In genomic region chr6:145963216-145964068, GRCh38 we compare ENCODE assay signal across 8 cellular contexts. TPM values are rescaled to one million over a fixed set of nuclear protein-coding genes. Genes with fewer than 3 reads are reported as not detected.
DNase-seq lines count a peak whose midpoint lies in the region; ATAC-seq and TF ChIP-seq lines count a peak whose summit lies in the region.

No MANE protein-coding gene starts in this region.

- peaks cover 25% of the 10 kb centered on the region; the same call in 1 of the 2 replicates for H4K20me1 ChIP-seq in DND-41 (ENCODE audit: insufficient read depth, low read length)

- intact Hi-C loops in MCF 10A (cut with micrococcal nuclease) = no loop called here

- H3K27me3 Mint-ChIP-seq in MCF 10A (ENCODE audit: insufficient read depth, unreplicated experiment) = no peaks in the 10 kb centered on the region

- H3K36me3 ChIP-seq in DND-41 (ENCODE audit: insufficient read depth, low read length) = peaks cover 11% of the 10 kb centered on the region; the same call in 1 of the 2 replicates

- H3K27me3 ChIP-seq in DND-41 (ENCODE audit: insufficient read depth, low read length, poor library complexity) = no peaks in the 10 kb centered on the region

- H2AFZ ChIP-seq in DND-41 (ENCODE audit: low read depth, low read length) = peak overlapping the region; percentile 93

- H3K4me3 ChIP-seq in DND-41 (ENCODE audit: low read depth in 1 of 2, low read length in 2 of 2) = peak overlapping the region; percentile 42 to 74

- no peak for TF ChIP-seq RAD21 in Ishikawa (IDR thresholded peaks at IDR 0.05; ENCODE audit: low read depth)

- TSS peak; percentile 32 for BruUV-seq in MCF 10A (replicated peaks; lab: Mats Ljungman, UMichigan)

- DNase-seq in DND-41 (peak; percentile 52), T-helper 22 cell (ENCODE audit: low read depth) (peak; percentile 9), MCF 10A (ENCODE audit: unreplicated experiment) (peak; percentile 47), islet precursor cell (peak; percentile 89), smooth muscle cell of the brain vasculature (ENCODE audit: low read depth, low spot score) (peak; percentile 18), NCI-H2029 (lab: John Stamatoyannopoulos, UW) (no peak)

- TF ChIP-seq EP300 in Ishikawa (IDR thresholded peaks at IDR 0.05; ENCODE audit: borderline replicate concordance) = no peak

- POLR2A ChIA-PET in MCF 10A (lab: Yijun Ruan, JAX) = interaction anchor here (0.6 to 3.3 kb wide), 14 partner anchors 11 to 802 kb away, joined by 3 to 22 read pairs (median 5); partner anchors contain the start of genes EPM2A, FBXO30 and RAB32

- peak overlapping the region; percentile 98 for H3K27ac Mint-ChIP-seq in MCF 10A (ENCODE audit: low read depth, unreplicated experiment)

- peak overlapping the region; percentile 75 for H3K9ac ChIP-seq in DND-41 (ENCODE audit: low read depth, low read length)

- peak overlapping the region; percentile 90 for H3K27ac ChIP-seq in DND-41 (ENCODE audit: low read length)

- peak overlapping the region; percentile 96 for H3K4me3 Mint-ChIP-seq in MCF 10A (ENCODE audit: unreplicated experiment)

- H3K4me1 ChIP-seq in DND-41 (ENCODE audit: insufficient read depth, low read length) = peaks cover 41% of the 10 kb centered on the region

- no peaks in the 10 kb centered on the region for H3K36me3 Mint-ChIP-seq in MCF 10A (ENCODE audit: insufficient read depth, unreplicated experiment)

- H3K9me3 Mint-ChIP-seq in MCF 10A (ENCODE audit: unreplicated experiment) = no peaks in the 10 kb centered on the region

- peak overlapping the region; percentile 67 for H3K4me2 ChIP-seq in DND-41 (ENCODE audit: insufficient read depth, low read length)

- H3K9me3 ChIP-seq in DND-41 (ENCODE audit: insufficient read depth, low read length, severe bottlenecking) = no peaks in the 10 kb centered on the region

- ATAC-seq in DND-41 (ENCODE audit: insufficient read depth, low read depth) = peak; percentile 38
- ATAC-seq in GM21576 (IDR thresholded peaks at IDR 0.05; ENCODE audit: unreplicated experiment) = peak; percentile 31

- CTCF ChIA-PET in MCF 10A (lab: Yijun Ruan, JAX) = interaction anchor here (0.6 to 1.2 kb wide), 3 partner anchors 10 to 63 kb away, joined by 3 read pairs; no protein-coding TSS in a partner anchor

- peaks cover 20% of the 10 kb centered on the region for H3K4me1 Mint-ChIP-seq in MCF 10A (ENCODE audit: insufficient read depth, unreplicated experiment)

- peaks cover 61% of the 10 kb centered on the region for H3K79me2 ChIP-seq in DND-41 (ENCODE audit: insufficient read depth, low read length)

- no peak for TF ChIP-seq CTCF in DND-41 (IDR thresholded peaks at IDR 0.05; ENCODE audit: borderline replicate concordance, extremely low read depth, low read length, poor library complexity, severe bottlenecking)
- no peak for TF ChIP-seq CTCF in MCF 10A (IDR thresholded peaks at IDR 0.05; ENCODE audit: unreplicated experiment)

TF ChIP-seq in Ishikawa, 13 proteins besides CTCF, POLR2A, EP300 and RAD21:
- no peak for TF ChIP-seq EGR1 (IDR thresholded peaks at IDR 0.05)
- TF ChIP-seq NFIC (IDR thresholded peaks at IDR 0.05) = no peak
- no peak for TF ChIP-seq USF1 (IDR thresholded peaks at IDR 0.05)
- peak; percentile 23; the same call in 1 of the 2 replicates for TF ChIP-seq ZBTB7A (IDR thresholded peaks at IDR 0.05; ENCODE audit: low read depth)
- TF ChIP-seq TAF1 (IDR thresholded peaks at IDR 0.05; ENCODE audit: low read depth) = no peak
- TF ChIP-seq YY1 (IDR thresholded peaks at IDR 0.05; ENCODE audit: low read depth) = no peak
- no peak for TF ChIP-seq TCF12 (IDR thresholded peaks at IDR 0.05; ENCODE audit: low read depth)
- TF ChIP-seq CEBPB (IDR thresholded peaks at IDR 0.05) = no peak
- TF ChIP-seq FOXM1 (IDR thresholded peaks at IDR 0.05; ENCODE audit: borderline replicate concordance, low read depth) = no peak
- peak; percentile 37 for TF ChIP-seq MAX (IDR thresholded peaks at IDR 0.05)

RNA-seq across cellular contexts. Expression of gene SHPRH, which starts 0.7 kb away (rescaled TPM):
- 13.2 and 16.1 TPM in 2 replicates for total RNA-seq in MCF 10A (2022)
